Comparison of ENCODE assay signal across 15 cellular contexts in genomic region chr6:77834591-77834996, GRCh38.
DNase-seq lines count a peak whose midpoint lies in the region; ATAC-seq and TF ChIP-seq lines count a peak whose summit lies in the region.
"Had no signal": no experiment of that assay in that cellular context is flagged by ENCODE, and none has a peak within 500 bp of the region (broad histone marks: within the 10 kb centered on the region; RNA-seq: fewer than 3 reads in every experiment).

No MANE protein-coding gene starts in this region.

- 36% methylated on average over 4 of the region's 4 CpGs for WGBS in hepatocyte (ENCODE audit: low lambda C conversion rate, missing lambda C conversion rate)
- WGBS in right lobe of liver (ENCODE audit: insufficient coverage, low coverage, low lambda C conversion rate, missing lambda C conversion rate), result 27% methylated on average over 4 of the region's 4 CpGs
- 76% methylated on average over 4 of the region's 4 CpGs for WGBS in suprapubic skin

- H3K27me3 ChIP-seq in hepatocyte, result no peaks in the 10 kb centered on the region
- no peaks in the 10 kb centered on the region for H3K27me3 ChIP-seq in right lobe of liver
- H3K27me3 ChIP-seq in suprapubic skin, result no peaks in the 10 kb centered on the region
- H3K27me3 ChIP-seq in BE2C, result no peaks in the 10 kb centered on the region

- H3K4me2 ChIP-seq in hepatocyte, result peak overlapping the region; percentile 39

- no peak overlapping the region for H2AFZ ChIP-seq in hepatocyte

- H3K4me3 ChIP-seq in hepatocyte (no peak overlapping the region), right lobe of liver (no peak overlapping the region), suprapubic skin (no peak overlapping the region), BE2C (ENCODE audit: low read depth, low read length) (no peak overlapping the region)

- no peaks in the 10 kb centered on the region for H3K36me3 ChIP-seq in hepatocyte (replicated peaks; ENCODE audit: insufficient read depth, low read depth)
- H3K36me3 ChIP-seq in right lobe of liver, result no peaks in the 10 kb centered on the region
- no peaks in the 10 kb centered on the region for H3K36me3 ChIP-seq in suprapubic skin
- no peaks in the 10 kb centered on the region for H3K36me3 ChIP-seq in BE2C

- H3K9me3 ChIP-seq in hepatocyte (ENCODE audit: low read depth), result no peaks in the 10 kb centered on the region
- no peaks in the 10 kb centered on the region for H3K9me3 ChIP-seq in right lobe of liver
- no peaks in the 10 kb centered on the region for H3K9me3 ChIP-seq in suprapubic skin
- no peaks in the 10 kb centered on the region for H3K9me3 ChIP-seq in BE2C

- peak; percentile 34 for DNase-seq in HuH-7 (ENCODE audit: low spot score)
- DNase-seq in hepatocyte (ENCODE audit: low spot score), result peak; percentile 58
- peak; percentile 30 to 76 (median 69) for DNase-seq in right lobe of liver
- no peak for DNase-seq in NCI-H82 treated with DMSO at 0.1 percent for 48 hours (lab: John Stamatoyannopoulos, UW; ENCODE audit: unreplicated experiment)
- no peak for DNase-seq in suprapubic skin (ENCODE audit: low spot score in 2 of 2)
- no peak for DNase-seq in NCI-H524 (lab: John Stamatoyannopoulos, UW)
- no peak for DNase-seq in BE2C
- DNase-seq: ACHN; C1 segment of cervical spinal cord; CD4-positive, alpha-beta memory T cell; DMS153; DMS79 treated with DMSO at 0.1 percent for 48 hours; EL; GOT3; H9 had no signal

- intact Hi-C loops in right lobe of liver (cut with DNase I), result no loop called here

- TF ChIP-seq POLR2A in right lobe of liver (IDR thresholded peaks at IDR 0.05), result no peak
- TF ChIP-seq POLR2A in suprapubic skin (IDR thresholded peaks at IDR 0.05), result no peak

- H3K9me2 ChIP-seq in hepatocyte (replicated peaks; ENCODE audit: insufficient read depth), result no peaks in the 10 kb centered on the region

- H3K27ac ChIP-seq in hepatocyte (no peak overlapping the region), right lobe of liver (peak overlapping the region in 2 of 3 donors; percentile 61 to 84), suprapubic skin (no peak overlapping the region)

- H3K79me2 ChIP-seq in hepatocyte, result no peaks in the 10 kb centered on the region

- H4K20me1 ChIP-seq in hepatocyte (ENCODE audit: insufficient read depth, poor library complexity, severe bottlenecking), result no peaks in the 10 kb centered on the region

- ATAC-seq in right lobe of liver, result peak; percentile 82 to 96 (median 90)

- TF ChIP-seq CTCF in hepatocyte (IDR thresholded peaks at IDR 0.05; ENCODE audit: poor library complexity) (no peak), right lobe of liver (IDR thresholded peaks at IDR 0.05) (no peak), suprapubic skin (IDR thresholded peaks at IDR 0.05) (no peak), BE2C (IDR thresholded peaks at IDR 0.05; ENCODE audit: low read depth, low read length) (no peak)

- no peak for TF ChIP-seq EP300 in suprapubic skin (IDR thresholded peaks at IDR 0.05)

- peaks cover 5% of the 10 kb centered on the region for H3K4me1 ChIP-seq in hepatocyte (ENCODE audit: insufficient read depth)
- peaks cover 0 to 42% (median 8%) of the 10 kb centered on the region in 4 donors for H3K4me1 ChIP-seq in right lobe of liver
- H3K4me1 ChIP-seq in suprapubic skin, result no peaks in the 10 kb centered on the region
- H3K4me1 ChIP-seq in BE2C, result no peaks in the 10 kb centered on the region

Comparison
In these comparisons a context has a peak if more than half of its experiments do, and no peak if none do; other contexts are left out.
1. DNase-seq: peak in HuH-7 (single experiment), hepatocyte (single experiment) and right lobe of liver (3 of 3); none in NCI-H82 treated with DMSO at 0.1 percent for 48 hours (single experiment), suprapubic skin (0 of 2), NCI-H524 (0 of 2) and BE2C (single experiment).
2. H3K27ac ChIP-seq: peak in right lobe of liver (2 of 3); none in hepatocyte (single experiment) and suprapubic skin (single experiment).